In the genomic region with DNA sequence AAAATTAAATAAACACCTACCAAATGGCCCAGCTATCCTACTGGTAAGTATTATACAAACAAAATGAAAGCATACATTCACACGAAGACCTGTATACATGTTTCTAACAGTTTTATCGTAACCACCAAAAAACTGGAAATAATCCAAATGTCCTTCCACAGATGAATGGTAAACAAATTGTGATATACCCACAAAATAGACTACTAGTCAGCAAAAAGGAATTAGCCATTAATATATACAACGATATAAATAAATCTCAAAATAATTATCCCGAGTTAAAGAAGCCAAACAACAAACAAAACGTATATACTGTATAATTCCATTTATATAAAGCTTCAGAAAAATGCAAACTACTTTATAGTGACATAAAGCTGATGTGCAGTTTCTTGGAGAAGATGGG, we compare ENCODE assay signal across 36 cellular contexts.
"Had no signal": no experiment of that assay in that cellular context is flagged by ENCODE, and none has a peak within 500 bp of the region (broad histone marks: within the 10 kb centered on the region; RNA-seq: fewer than 3 reads in every experiment).

No MANE protein-coding gene starts in this region.

- H3K9me3 ChIP-seq: MG63 had no signal

- H3K27me3 ChIP-seq: MG63 had no signal

- H3K4me3 ChIP-seq: MG63 had no signal

- H3K36me3 ChIP-seq: MG63 had no signal

- DNase-seq: MG63, MM.1S, MV-4-11, NCI-H1048, NCI-H1092, NCI-H1092 treated with DMSO at 0.1 percent for 48 hours, NCI-H1105, NCI-H1105 treated with DMSO at 0.1 percent for 48 hours, NCI-H1417, NCI-H1417 treated with DMSO at 0.1 percent for 48 hours, NCI-H1436, NCI-H1436 treated with DMSO at 0.1 percent for 48 hours, NCI-H146, NCI-H1694, NCI-H1694 treated with DMSO at 0.1 percent for 48 hours, NCI-H187, NCI-H187 treated with DMSO at 0.1 percent for 48 hours, NCI-H1930, NCI-H2029, NCI-H2029 treated with DMSO at 0.1 percent for 48 hours, NCI-H2081, NCI-H2081 treated with DMSO at 0.1 percent for 48 hours, NCI-H2107, NCI-H2171, NCI-H2171 treated with DMSO at 0.1 percent for 48 hours, NCI-H2227 treated with DMSO at 0.1 percent for 48 hours, NCI-H226, NCI-H345, NCI-H446, NCI-H446 treated with DMSO at 0.1 percent for 48 hours, NCI-H510A, NCI-H510A treated with DMSO at 0.1 percent for 48 hours, NCI-H524, NCI-H524 treated with DMSO at 0.1 percent for 48 hours, NCI-H526, NCI-H526 treated with DMSO at 0.1 percent for 48 hours had no signal
